23 cellular contexts compared by ENCODE assay signal in genomic region chr10:50279489-50279888, GRCh38. TPM values are rescaled to one million over a fixed set of nuclear protein-coding genes. Genes with fewer than 3 reads are reported as not detected.
A peak's percentile ranks its signal among the peaks of the same experiment; 100 is the strongest.
DNase-seq lines count a peak whose midpoint lies in the region; ATAC-seq, FAIRE-seq and TF ChIP-seq lines count a peak whose summit lies in the region.
"Had no signal": no experiment of that assay in that cellular context is flagged by ENCODE, and none has a peak within 500 bp of the region (broad histone marks: within the 10 kb centered on the region; RNA-seq: fewer than 3 reads in every experiment).

No MANE protein-coding gene starts in this region.

- intact Hi-C loops in PC-3 (cut with micrococcal nuclease): no loop called here

- H3K27me3 ChIP-seq in PC-3 (ENCODE audit: low read length): no peaks in the 10 kb centered on the region
- peaks cover 6% of the 10 kb centered on the region for H3K27me3 ChIP-seq in neural progenitor cell
- H3K27me3 ChIP-seq: sigmoid colon had no signal

- ATAC-seq in PC-3: peak; percentile 65
- no peak for ATAC-seq in GM18867 (IDR thresholded peaks at IDR 0.05; ENCODE audit: unreplicated experiment)
- ATAC-seq in effector memory CD8-positive, alpha-beta T cell (replicated peaks): no peak

- DNase-seq in H54 (ENCODE audit: insufficient read length, low spot score): peak; percentile 35
- peak; percentile 64 for DNase-seq in PC-3
- DNase-seq in epithelial cell of prostate (ENCODE audit: low read depth, low spot score): peak; percentile 5
- DNase-seq in neural progenitor cell (ENCODE audit: low spot score): peak; percentile 53
- DNase-seq in NCI-H748 treated with DMSO at 0.1 percent for 48 hours (lab: John Stamatoyannopoulos, UW): no peak
- no peak for DNase-seq in dedifferentiated amniotic fluid mesenchymal stem cell (ENCODE audit: extremely low spot score)
- DNase-seq in effector memory CD8-positive, alpha-beta T cell: no peak
- DNase-seq: activated CD4-positive, alpha-beta T cell treated with anti-CD3 and anti-CD28 coated beads, Interleukin-2, amount 50 U/mL, for 1 hour; activated naive CD4-positive, alpha-beta T cell treated with anti-CD3 and anti-CD28 coated beads, Interleukin-2, amount 10 ng/mL, durations not matched to agents 7 days and 5 days; activated T-cell treated with anti-CD3 and anti-CD28 coated beads, Interleukin-2, amount 50 U/mL, for 1 hour; brain microvascular endothelial cell; dorsolateral prefrontal cortex; hypothalamus; KBM-7; left ventricle myocardium inferior; NCI-H1105; NCI-H2171; NK-92 treated with Interleukin-12 subunit alpha and Interleukin-12 subunit beta, amount 100 ng/mL, for 24 hours; sigmoid colon; stimulated activated CD4-positive, alpha-beta T cell treated with anti-CD3 and anti-CD28 coated beads, Interleukin-4, amount 100 ng/mL, for 1 hour had no signal

- H3K9me3 ChIP-seq in PC-3 (ENCODE audit: low read length): no peaks in the 10 kb centered on the region
- H3K9me3 ChIP-seq in neural progenitor cell (ENCODE audit: low read depth): no peaks in the 10 kb centered on the region
- H3K9me3 ChIP-seq: left ventricle myocardium inferior, sigmoid colon, SJSA1, thoracic aorta had no signal

- no peaks in the 10 kb centered on the region for H3K4me1 Mint-ChIP-seq in neural progenitor cell
- H3K4me1 Mint-ChIP-seq in effector memory CD8-positive, alpha-beta T cell (ENCODE audit: low read depth in 2 of 2): no peaks in the 10 kb centered on the region
- H3K4me1 Mint-ChIP-seq: activated naive CD4-positive, alpha-beta T cell treated with anti-CD3 and anti-CD28 coated beads, Interleukin-2, amount 10 ng/mL, durations not matched to agents 7 days and 5 days had no signal

- CTCF ChIA-PET in PC-3 (lab: Charles Lee): no interaction called here

- H3F3A ChIP-seq in PC-3 (ENCODE audit: low read length, unreplicated experiment) (no peaks in the 10 kb centered on the region), neural progenitor cell (ENCODE audit: low read depth) (no peaks in the 10 kb centered on the region)

- TF ChIP-seq POLR2A in H54 (IDR thresholded peaks at IDR 0.05; ENCODE audit: low read depth, low read length): no peak

- no peaks in the 10 kb centered on the region for H3K9me2 ChIP-seq in PC-3 (replicated peaks; ENCODE audit: low read length)

- TF ChIP-seq CTCF in PC-3 (conservative IDR thresholded peaks at IDR 0.05; ENCODE audit: low read depth, low read length) (no peak), neural progenitor cell (IDR thresholded peaks at IDR 0.05) (no peak)

- H3K27ac ChIP-seq in PC-3 (ENCODE audit: low read length) (no peak overlapping the region), epithelial cell of prostate (no peak overlapping the region), neural progenitor cell (no peak overlapping the region)
- H3K27ac ChIP-seq: brain microvascular endothelial cell, dorsolateral prefrontal cortex, left ventricle myocardium inferior, sigmoid colon, SJSA1, thoracic aorta had no signal

- H2AFZ ChIP-seq in PC-3 (ENCODE audit: low read length) (no peak overlapping the region; the same call in 1 of the 2 replicates), neural progenitor cell (replicated peaks) (peak overlapping the region; percentile 48)

- no peak overlapping the region for H3K4me3 Mint-ChIP-seq in neural progenitor cell
- no peak overlapping the region for H3K4me3 Mint-ChIP-seq in effector memory CD8-positive, alpha-beta T cell
- H3K4me3 Mint-ChIP-seq: activated naive CD4-positive, alpha-beta T cell treated with anti-CD3 and anti-CD28 coated beads, Interleukin-2, amount 10 ng/mL, durations not matched to agents 7 days and 5 days had no signal

- H3K4me3 ChIP-seq in PC-3 (ENCODE audit: low read length): no peak overlapping the region
- H3K4me3 ChIP-seq in neural progenitor cell: no peak overlapping the region
- H3K4me3 ChIP-seq: dorsolateral prefrontal cortex, left ventricle myocardium inferior, sigmoid colon, SJSA1, thoracic aorta had no signal

- H3K27me3 Mint-ChIP-seq in neural progenitor cell (ENCODE audit: insufficient read depth, low read depth): peaks cover 4% of the 10 kb centered on the region
- H3K27me3 Mint-ChIP-seq in effector memory CD8-positive, alpha-beta T cell: peaks cover 61 to 83% of the 10 kb centered on the region in 2 donors

- no peak overlapping the region for H3K9ac ChIP-seq in PC-3 (ENCODE audit: low read length)
- no peak overlapping the region for H3K9ac ChIP-seq in neural progenitor cell

- H4K20me1 ChIP-seq in PC-3 (ENCODE audit: low read length) (no peaks in the 10 kb centered on the region), neural progenitor cell (ENCODE audit: low read depth) (no peaks in the 10 kb centered on the region)

- no peak for FAIRE-seq in H54 (lab: Jason Lieb, UNC)

- H3K79me2 ChIP-seq in PC-3 (ENCODE audit: low read length): no peaks in the 10 kb centered on the region
- no peaks in the 10 kb centered on the region for H3K79me2 ChIP-seq in neural progenitor cell (ENCODE audit: low read depth)

- no peaks in the 10 kb centered on the region for H3K36me3 Mint-ChIP-seq in neural progenitor cell
- H3K36me3 Mint-ChIP-seq in effector memory CD8-positive, alpha-beta T cell (ENCODE audit: insufficient read depth): no peaks in the 10 kb centered on the region
- H3K36me3 Mint-ChIP-seq: activated naive CD4-positive, alpha-beta T cell treated with anti-CD3 and anti-CD28 coated beads, Interleukin-2, amount 10 ng/mL, durations not matched to agents 7 days and 5 days had no signal

- BruUV-seq in PC-3 (replicated peaks; lab: Mats Ljungman, UMichigan): no TSS peak

- POLR2A ChIA-PET in PC-3 (lab: Charles Lee; ENCODE audit: unreplicated experiment): no interaction called here

- H3K4me2 ChIP-seq in PC-3 (ENCODE audit: low read length) (no peak overlapping the region), neural progenitor cell (no peak overlapping the region)

- no peaks in the 10 kb centered on the region for H3K9me3 Mint-ChIP-seq in neural progenitor cell
- no peaks in the 10 kb centered on the region for H3K9me3 Mint-ChIP-seq in effector memory CD8-positive, alpha-beta T cell
- H3K9me3 Mint-ChIP-seq: activated naive CD4-positive, alpha-beta T cell treated with anti-CD3 and anti-CD28 coated beads, Interleukin-2, amount 10 ng/mL, durations not matched to agents 7 days and 5 days had no signal

- peaks cover 6% of the 10 kb centered on the region for H3K4me1 ChIP-seq in PC-3 (ENCODE audit: insufficient read depth, low read length)
- peaks cover 13% of the 10 kb centered on the region for H3K4me1 ChIP-seq in neural progenitor cell
- H3K4me1 ChIP-seq: left ventricle myocardium inferior, sigmoid colon, SJSA1 had no signal

- H3K27ac Mint-ChIP-seq in neural progenitor cell: no peak overlapping the region
- H3K27ac Mint-ChIP-seq in effector memory CD8-positive, alpha-beta T cell: no peak overlapping the region
- H3K27ac Mint-ChIP-seq: activated naive CD4-positive, alpha-beta T cell treated with anti-CD3 and anti-CD28 coated beads, Interleukin-2, amount 10 ng/mL, durations not matched to agents 7 days and 5 days had no signal

- no peaks in the 10 kb centered on the region for H3K36me3 ChIP-seq in PC-3 (ENCODE audit: low read depth, low read length)
- H3K36me3 ChIP-seq in neural progenitor cell: no peaks in the 10 kb centered on the region
- H3K36me3 ChIP-seq: brain microvascular endothelial cell, left ventricle myocardium inferior, sigmoid colon, SJSA1, thoracic aorta had no signal

RNA-seq across cellular contexts. Expression of gene ASAH2, which starts 28.2 kb away (rescaled TPM):
- 0.75 and 14.0 TPM in 2 replicates for total RNA-seq in PC-3 (2014; rRNA removed)
- total RNA-seq in neural progenitor cell (ENCODE audit: low replicate concordance): 2.0 and 6.3 TPM in 2 replicates
- total RNA-seq: left ventricle myocardium inferior had no signal

Comparison
In these comparisons a context has a peak if more than half of its experiments do, and no peak if none do; other contexts are left out.
1. DNase-seq: peak in H54 (single experiment), PC-3 (single experiment), epithelial cell of prostate (single experiment) and neural progenitor cell (single experiment); none in NCI-H748 treated with DMSO at 0.1 percent for 48 hours (single experiment), dedifferentiated amniotic fluid mesenchymal stem cell (single experiment) and effector memory CD8-positive, alpha-beta T cell (0 of 3).